ENCODE assay signal across 10 cellular contexts in genomic region chr3:186965141-186965879, GRCh38. TPM values are rescaled to one million over a fixed set of nuclear protein-coding genes. Genes with fewer than 3 reads are reported as not detected.
DNase-seq lines count a peak whose midpoint lies in the region; ATAC-seq and TF ChIP-seq lines count a peak whose summit lies in the region.
"Had no signal": no experiment of that assay in that cellular context is flagged by ENCODE, and none has a peak within 500 bp of the region (broad histone marks: within the 10 kb centered on the region; RNA-seq: fewer than 3 reads in every experiment).

No MANE protein-coding gene starts in this region.

- H3K27ac Mint-ChIP-seq in activated CD8-positive, alpha-beta T cell treated with anti-CD3 and anti-CD28 coated beads for 36 hours: peak overlapping the region; percentile 59
- H3K27ac Mint-ChIP-seq in activated CD8-positive, alpha-beta T cell treated with anti-CD3 and anti-CD28 coated beads, Interleukin-2, amount 10 ng/mL, durations not matched to agents 7 days and 5 days: no peak overlapping the region

- H3K4me1 Mint-ChIP-seq in activated CD8-positive, alpha-beta T cell treated with anti-CD3 and anti-CD28 coated beads for 36 hours (ENCODE audit: low read depth): peaks cover 48% of the 10 kb centered on the region
- H3K4me1 Mint-ChIP-seq in activated CD8-positive, alpha-beta T cell treated with anti-CD3 and anti-CD28 coated beads, Interleukin-2, amount 10 ng/mL, durations not matched to agents 7 days and 5 days (ENCODE audit: low read depth): peaks cover 26% of the 10 kb centered on the region

- no peak for TF ChIP-seq CTCF in activated CD8-positive, alpha-beta T cell treated with anti-CD3 and anti-CD28 coated beads for 36 hours (IDR thresholded peaks at IDR 0.05)
- TF ChIP-seq CTCF in foreskin fibroblast (IDR thresholded peaks at IDR 0.05; ENCODE audit: low read depth, low read length): no peak

- ATAC-seq in activated CD8-positive, alpha-beta T cell treated with anti-CD3 and anti-CD28 coated beads for 36 hours: peak; percentile 39
- ATAC-seq in activated CD8-positive, alpha-beta T cell treated with anti-CD3 and anti-CD28 coated beads, Interleukin-2, amount 10 ng/mL, durations not matched to agents 7 days and 5 days: no peak
- ATAC-seq in HG03378 (IDR thresholded peaks at IDR 0.05; ENCODE audit: unreplicated experiment): peak; percentile 48

- peaks cover 41% of the 10 kb centered on the region for H3K36me3 Mint-ChIP-seq in activated CD8-positive, alpha-beta T cell treated with anti-CD3 and anti-CD28 coated beads for 36 hours (ENCODE audit: low read depth)
- peaks cover 45% of the 10 kb centered on the region for H3K36me3 Mint-ChIP-seq in activated CD8-positive, alpha-beta T cell treated with anti-CD3 and anti-CD28 coated beads, Interleukin-2, amount 10 ng/mL, durations not matched to agents 7 days and 5 days (ENCODE audit: low read depth)

- peak overlapping the region; percentile 1 for H3K27ac ChIP-seq in temporal lobe (ENCODE audit: low read depth, low read length)
- H3K27ac ChIP-seq: neutrophil had no signal

- DNase-seq in activated CD8-positive, alpha-beta T cell treated with anti-CD3 and anti-CD28 coated beads for 36 hours: peak; percentile 11
- no peak for DNase-seq in activated CD8-positive, alpha-beta T cell treated with anti-CD3 and anti-CD28 coated beads, Interleukin-2, amount 10 ng/mL, durations not matched to agents 7 days and 5 days
- DNase-seq in foreskin fibroblast (peak; percentile 49 to 61), COLO668 (lab: John Stamatoyannopoulos, UW; ENCODE audit: unreplicated experiment) (no peak), dedifferentiated amniotic fluid mesenchymal stem cell (ENCODE audit: extremely low spot score) (no peak)
- no peak for DNase-seq in central memory CD4-positive, alpha-beta T cell
- DNase-seq: NCI-H2171 had no signal

- intact Hi-C loops in activated CD8-positive, alpha-beta T cell treated with anti-CD3 and anti-CD28 coated beads for 36 hours (cut with micrococcal nuclease): no loop called here

- no peaks in the 10 kb centered on the region for H3K27me3 Mint-ChIP-seq in activated CD8-positive, alpha-beta T cell treated with anti-CD3 and anti-CD28 coated beads for 36 hours
- H3K27me3 Mint-ChIP-seq in activated CD8-positive, alpha-beta T cell treated with anti-CD3 and anti-CD28 coated beads, Interleukin-2, amount 10 ng/mL, durations not matched to agents 7 days and 5 days (ENCODE audit: low read depth): no peaks in the 10 kb centered on the region

- H3K9me3 Mint-ChIP-seq in activated CD8-positive, alpha-beta T cell treated with anti-CD3 and anti-CD28 coated beads for 36 hours: no peaks in the 10 kb centered on the region
- no peaks in the 10 kb centered on the region for H3K9me3 Mint-ChIP-seq in activated CD8-positive, alpha-beta T cell treated with anti-CD3 and anti-CD28 coated beads, Interleukin-2, amount 10 ng/mL, durations not matched to agents 7 days and 5 days (ENCODE audit: insufficient read depth)

- H3K4me3 Mint-ChIP-seq in activated CD8-positive, alpha-beta T cell treated with anti-CD3 and anti-CD28 coated beads for 36 hours: no peak overlapping the region
- no peak overlapping the region for H3K4me3 Mint-ChIP-seq in activated CD8-positive, alpha-beta T cell treated with anti-CD3 and anti-CD28 coated beads, Interleukin-2, amount 10 ng/mL, durations not matched to agents 7 days and 5 days

- CTCF ChIA-PET in activated CD8-positive, alpha-beta T cell treated with anti-CD3 and anti-CD28 coated beads for 36 hours (lab: Charles Lee): interaction anchor here (0.9 to 1.5 kb wide), 3 partner anchors 9 to 109 kb away, joined by 3 to 4 read pairs (median 3); no protein-coding TSS in a partner anchor
- CTCF ChIA-PET in activated CD8-positive, alpha-beta T cell treated with anti-CD3 and anti-CD28 coated beads, Interleukin-2, amount 10 ng/mL, durations not matched to agents 7 days and 5 days (lab: Charles Lee): interaction anchor here (1.6 to 2.3 kb wide), 3 partner anchors 29 to 116 kb away, joined by 6 to 10 read pairs (median 7); no protein-coding TSS in a partner anchor

- no peak overlapping the region for H3K4me3 ChIP-seq in foreskin fibroblast (ENCODE audit: low read depth in 1 of 2, low read length in 2 of 2)

- POLR2A ChIA-PET in activated CD8-positive, alpha-beta T cell treated with anti-CD3 and anti-CD28 coated beads for 36 hours (lab: Charles Lee): interaction anchor here (1.2 to 2.0 kb wide), 4 partner anchors 12 to 100 kb away, joined by 3 to 8 read pairs (median 4); partner anchors contain the start of gene ST6GAL1
- POLR2A ChIA-PET in activated CD8-positive, alpha-beta T cell treated with anti-CD3 and anti-CD28 coated beads, Interleukin-2, amount 10 ng/mL, durations not matched to agents 7 days and 5 days (lab: Charles Lee): no interaction called here

RNA-seq across cellular contexts. Expression of gene ST6GAL1, which starts 35.0 kb away (rescaled TPM):
- 10 to 100 TPM; 84.6 to 99.2 TPM for total RNA-seq in activated CD8-positive, alpha-beta T cell treated with anti-CD3 and anti-CD28 coated beads for 36 hours
- 100 to 1,000 TPM in 1 of 2 experiments, 10 to 100 TPM in 1; 99.1 to 109 TPM for total RNA-seq in activated CD8-positive, alpha-beta T cell treated with anti-CD3 and anti-CD28 coated beads, Interleukin-2, amount 10 ng/mL, durations not matched to agents 7 days and 5 days
- 48.4 TPM for total RNA-seq in temporal lobe

Comparison
In these comparisons a context has a peak if more than half of its experiments do, and no peak if none do; other contexts are left out.
1. DNase-seq: peak in activated CD8-positive, alpha-beta T cell treated with anti-CD3 and anti-CD28 coated beads for 36 hours (single experiment) and foreskin fibroblast (2 of 2); none in activated CD8-positive, alpha-beta T cell treated with anti-CD3 and anti-CD28 coated beads, Interleukin-2, amount 10 ng/mL, durations not matched to agents 7 days and 5 days (single experiment), COLO668 (single experiment), dedifferentiated amniotic fluid mesenchymal stem cell (single experiment) and central memory CD4-positive, alpha-beta T cell (single experiment).